Comparison of ENCODE assay signal across 8 cellular contexts in the genomic region with DNA sequence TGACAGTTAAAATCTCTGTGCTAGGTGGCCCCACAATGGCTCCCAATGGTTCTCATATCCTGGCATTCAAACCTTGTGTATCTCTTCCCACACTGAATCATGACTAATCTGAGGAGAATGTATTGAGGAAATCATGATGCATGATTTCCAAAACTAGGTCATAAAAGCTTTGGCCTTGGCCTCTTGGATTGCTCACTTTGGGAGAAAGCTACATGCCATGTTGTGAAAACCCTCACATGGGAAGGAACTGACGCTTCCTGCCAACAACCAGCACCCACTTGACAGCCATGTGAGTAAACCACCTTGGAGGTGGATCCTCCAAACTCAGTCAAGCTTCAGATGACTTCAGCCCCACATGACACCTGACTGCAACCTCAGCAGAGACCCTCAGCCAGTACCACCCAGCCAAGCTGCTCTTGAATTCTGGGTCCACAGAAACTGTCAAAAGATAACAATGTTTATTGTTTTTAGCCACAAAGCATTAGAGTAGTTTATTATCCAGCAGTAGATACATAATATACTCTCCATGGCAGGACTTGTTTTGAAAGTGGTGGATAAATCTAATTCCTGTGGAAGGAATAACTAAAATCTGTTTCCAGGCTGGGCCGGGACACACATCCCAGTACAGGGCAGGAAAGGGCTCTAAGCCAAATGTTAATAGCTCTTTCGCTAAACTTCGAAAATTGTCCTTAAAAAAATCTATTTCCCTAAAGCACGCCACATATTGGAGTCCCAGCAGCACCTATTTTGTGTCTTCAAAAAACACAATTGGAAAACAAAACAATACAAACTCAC. TPM values are rescaled to one million over a fixed set of nuclear protein-coding genes. Genes with fewer than 3 reads are reported as not detected.
DNase-seq lines count a peak whose midpoint lies in the region; ATAC-seq, FAIRE-seq and TF ChIP-seq lines count a peak whose summit lies in the region.

No MANE protein-coding gene starts in this region.

- no peak overlapping the region for H2AFZ ChIP-seq in SK-N-SH (ENCODE audit: low read depth)

- H3K36me3 ChIP-seq in SK-N-SH (replicated peaks in 1 of 2; ENCODE audit: control insufficient read depth in 1 of 2, insufficient read depth in 2 of 2, low read length in 1 of 2) = peaks cover 0 to 2% of the 10 kb centered on the region in 2 experiments

- ATAC-seq in GM21825 (IDR thresholded peaks at IDR 0.05; ENCODE audit: unreplicated experiment) (no peak), GM18505 (IDR thresholded peaks at IDR 0.05; ENCODE audit: unreplicated experiment) (no peak), HG03025 (IDR thresholded peaks at IDR 0.05; ENCODE audit: low FRiP score, unreplicated experiment) (no peak)

- peak; percentile 28 for FAIRE-seq in GM12891 (lab: Jason Lieb, UNC)

- POLR2A ChIA-PET in SK-N-SH (lab: Yijun Ruan, JAX) = interaction anchor here (1.2 to 2.3 kb wide), 5 partner anchors 10 to 694 kb away, joined by 3 to 45 read pairs (median 12); a partner anchor contains a TSS

- H3K4me2 ChIP-seq in SK-N-SH = peak overlapping the region; percentile 74

- TF ChIP-seq CTCF in SK-N-SH (IDR thresholded peaks at IDR 0.05) (no peak), fibroblast of pulmonary artery (IDR thresholded peaks at IDR 0.05; ENCODE audit: low read length, missing control alignments) (no peak)

- peak overlapping the region in 1 of 2 experiments; percentile 82; a peak in 2 of 4 replicates for H3K27ac ChIP-seq in SK-N-SH (ENCODE audit: low read depth in 2 of 2, low read length in 1 of 2)

- WGBS in SK-N-SH (ENCODE audit: low lambda C conversion rate) = 86% methylated on average over 5 of the region's 5 CpGs

- no peaks in the 10 kb centered on the region for H3K9me2 ChIP-seq in SK-N-SH

- no peaks in the 10 kb centered on the region for H4K20me1 ChIP-seq in SK-N-SH (ENCODE audit: insufficient read depth)

- no peak overlapping the region for H3K4me3 ChIP-seq in SK-N-SH (ENCODE audit: low read depth in 2 of 2, low read length in 1 of 2)
- H3K4me3 ChIP-seq in fibroblast of pulmonary artery (replicated peaks; ENCODE audit: low read depth, low read length) = no peak overlapping the region

- TF ChIP-seq RAD21 in SK-N-SH (IDR thresholded peaks at IDR 0.05; ENCODE audit: low read length) = no peak

- no peak for DNase-seq in GM12891 (ENCODE audit: insufficient read length, low spot score)
- DNase-seq in SK-N-SH = no peak
- DNase-seq in fibroblast of pulmonary artery (ENCODE audit: low read depth) = peak; percentile 98
- peak; percentile 100 for DNase-seq in renal cortical epithelial cell (ENCODE audit: low read depth)
- DNase-seq in NCI-H187 (lab: John Stamatoyannopoulos, UW) = no peak

- TF ChIP-seq POLR2A in GM12891 (IDR thresholded peaks at IDR 0.05; ENCODE audit: low read depth, low read length) (no peak), GM18505 (IDR thresholded peaks at IDR 0.05; ENCODE audit: borderline replicate concordance, extremely low read depth, insufficient read depth, insufficient read length) (no peak)

- CTCF ChIA-PET in SK-N-SH (lab: Yijun Ruan, JAX) = interaction anchor here (1.1 to 3.0 kb wide), 11 partner anchors 9 to 178 kb away, joined by 3 to 14 read pairs (median 6); a partner anchor contains a TSS

- H3K4me1 ChIP-seq in SK-N-SH (ENCODE audit: control insufficient read depth in 1 of 2, insufficient read depth in 2 of 2, low read depth in 1 of 2, low read length in 1 of 2) = peaks cover 2 to 8% of the 10 kb centered on the region in 2 experiments

- H3K9me3 ChIP-seq in SK-N-SH = no peaks in the 10 kb centered on the region

- peak overlapping the region; percentile 70; the same call in 1 of the 2 replicates for H3K9ac ChIP-seq in SK-N-SH

- H3K79me2 ChIP-seq in SK-N-SH (ENCODE audit: insufficient read depth) = no peaks in the 10 kb centered on the region

- H3F3A ChIP-seq in SK-N-SH (replicated peaks; ENCODE audit: insufficient read depth) = peaks cover 5% of the 10 kb centered on the region

- no peak; a peak in 1 of 4 replicates for TF ChIP-seq EP300 in SK-N-SH (IDR thresholded peaks at IDR 0.05; ENCODE audit: borderline replicate concordance in 1 of 2, low read depth in 1 of 2, low read length in 1 of 2)

- no peaks in the 10 kb centered on the region for H3K27me3 ChIP-seq in SK-N-SH (ENCODE audit: insufficient read depth)

TF ChIP-seq in GM12891, 5 proteins besides CTCF, POLR2A, EP300 and RAD21:
- TF ChIP-seq SPI1 (IDR thresholded peaks at IDR 0.05; ENCODE audit: low read depth, low read length) (no peak), PAX5 (IDR thresholded peaks at IDR 0.05; ENCODE audit: insufficient read depth, low read length, severe bottlenecking) (no peak), POU2F2 (IDR thresholded peaks at IDR 0.05; ENCODE audit: low read depth, low read length) (no peak), TAF1 (IDR thresholded peaks at IDR 0.05; ENCODE audit: low read depth, low read length) (no peak), POLR2AphosphoS5 (IDR thresholded peaks at IDR 0.05; ENCODE audit: low read depth, low read length) (no peak)

TF ChIP-seq in SK-N-SH, 30 proteins besides CTCF, POLR2A, EP300 and RAD21:
- no peak for TF ChIP-seq NRF1 (IDR thresholded peaks at IDR 0.05; ENCODE audit: low read depth, low read length)
- TF ChIP-seq ELF1 (IDR thresholded peaks at IDR 0.05) = no peak
- peak; percentile 75 for TF ChIP-seq JUND (IDR thresholded peaks at IDR 0.05)
- TF ChIP-seq SMC3 (IDR thresholded peaks at IDR 0.05; ENCODE audit: low read depth, low read length) = no peak
- TF ChIP-seq, protein P1, sequence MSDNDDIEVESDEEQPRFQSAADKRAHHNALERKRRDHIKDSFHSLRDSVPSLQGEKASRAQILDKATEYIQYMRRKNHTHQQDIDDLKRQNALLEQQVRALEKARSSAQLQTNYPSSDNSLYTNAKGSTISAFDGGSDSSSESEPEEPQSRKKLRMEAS (IDR thresholded peaks at IDR 0.05; ENCODE audit: low read depth) = peak; percentile 79
- no peak for TF ChIP-seq CHD2 (IDR thresholded peaks at IDR 0.05; ENCODE audit: low read length, partially characterized antibody)
- TF ChIP-seq, protein P2, sequence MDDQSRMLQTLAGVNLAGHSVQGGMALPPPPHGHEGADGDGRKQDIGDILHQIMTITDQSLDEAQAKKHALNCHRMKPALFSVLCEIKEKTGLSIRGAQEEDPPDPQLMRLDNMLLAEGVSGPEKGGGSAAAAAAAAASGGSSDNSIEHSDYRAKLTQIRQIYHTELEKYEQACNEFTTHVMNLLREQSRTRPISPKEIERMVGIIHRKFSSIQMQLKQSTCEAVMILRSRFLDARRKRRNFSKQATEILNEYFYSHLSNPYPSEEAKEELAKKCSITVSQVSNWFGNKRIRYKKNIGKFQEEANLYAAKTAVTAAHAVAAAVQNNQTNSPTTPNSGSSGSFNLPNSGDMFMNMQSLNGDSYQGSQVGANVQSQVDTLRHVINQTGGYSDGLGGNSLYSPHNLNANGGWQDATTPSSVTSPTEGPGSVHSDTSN (IDR thresholded peaks at IDR 0.05) = peak; percentile 22; the same call in 1 of the 2 replicates
- no peak for TF ChIP-seq GABPA (IDR thresholded peaks at IDR 0.05; ENCODE audit: low read depth)
- no peak for TF ChIP-seq RCOR1 (IDR thresholded peaks at IDR 0.05; ENCODE audit: low read length)
- peak; percentile 57; the same call in 1 of the 2 replicates for TF ChIP-seq TEAD4 (IDR thresholded peaks at IDR 0.05; ENCODE audit: borderline replicate concordance, insufficient read depth)
- TF ChIP-seq EZH2phosphoT487 (IDR thresholded peaks at IDR 0.05; ENCODE audit: borderline replicate concordance, low read depth) = no peak
- TF ChIP-seq FOXM1 (IDR thresholded peaks at IDR 0.05; ENCODE audit: low read depth) = no peak
- TF ChIP-seq RXRA (IDR thresholded peaks at IDR 0.05; ENCODE audit: borderline replicate concordance, low read depth) = 0 out of 2 replicates have a peak, but pooled peaks have one; percentile 34
- TF ChIP-seq TCF12 (IDR thresholded peaks at IDR 0.05) = peak; percentile 40; the same call in 1 of the 2 replicates
- peak; percentile 84 for TF ChIP-seq FOSL2 (IDR thresholded peaks at IDR 0.05; ENCODE audit: borderline replicate concordance, low read depth)
- TF ChIP-seq GATA2 (CRISPR knock-in tag; IDR thresholded peaks at IDR 0.05) = no peak
- TF ChIP-seq, protein P3, sequence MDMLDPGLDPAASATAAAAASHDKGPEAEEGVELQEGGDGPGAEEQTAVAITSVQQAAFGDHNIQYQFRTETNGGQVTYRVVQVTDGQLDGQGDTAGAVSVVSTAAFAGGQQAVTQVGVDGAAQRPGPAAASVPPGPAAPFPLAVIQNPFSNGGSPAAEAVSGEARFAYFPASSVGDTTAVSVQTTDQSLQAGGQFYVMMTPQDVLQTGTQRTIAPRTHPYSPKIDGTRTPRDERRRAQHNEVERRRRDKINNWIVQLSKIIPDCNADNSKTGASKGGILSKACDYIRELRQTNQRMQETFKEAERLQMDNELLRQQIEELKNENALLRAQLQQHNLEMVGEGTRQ (IDR thresholded peaks at IDR 0.05; ENCODE audit: borderline replicate concordance, low read depth, low read length) = no peak
TF ChIP-seq in SK-N-SH: peak in this region for 7.

RNA-seq across cellular contexts. Expression of a gene that starts 1.0 kb away (rescaled TPM):
- 0.78 TPM for polyA plus RNA-seq in GM12891 (2012; ENCODE audit: low read depth, missing spikeins)
- polyA plus RNA-seq in SK-N-SH (2012; rRNA removed) = 2.0 and 2.5 TPM in 2 replicates
- 2.5 and 2.9 TPM in 2 replicates for polyA plus RNA-seq in SK-N-SH (2012; cell fraction: cytosol; rRNA removed)
- polyA plus RNA-seq in SK-N-SH (2012; cell fraction: nucleus; rRNA removed) = 2.1 and 3.0 TPM in 2 replicates
- total RNA-seq in renal cortical epithelial cell = 3.3 and 5.8 TPM in 2 replicates

RNA-seq across cellular contexts. Expression of a gene that starts 19.9 kb away (rescaled TPM):
- 6.3 TPM for polyA plus RNA-seq in GM12891 (2012; ENCODE audit: low read depth, missing spikeins)
- polyA plus RNA-seq in SK-N-SH (2012; rRNA removed) = 10.3 and 15.5 TPM in 2 replicates
- 10.1 and 10.9 TPM in 2 replicates for polyA plus RNA-seq in SK-N-SH (2012; cell fraction: cytosol; rRNA removed)
- polyA plus RNA-seq in SK-N-SH (2012; cell fraction: nucleus; rRNA removed) = 30.9 and 43.6 TPM in 2 replicates
- 9.9 and 21.0 TPM in 2 replicates for total RNA-seq in renal cortical epithelial cell

RNA-seq across cellular contexts. Expression of a gene that starts 27.9 kb away (rescaled TPM):
- polyA plus RNA-seq in GM12891 (2012; ENCODE audit: low read depth, missing spikeins) = 1.3 TPM
- polyA plus RNA-seq in SK-N-SH (2012; rRNA removed) = 1.6 and 2.4 TPM in 2 replicates
- 1.4 and 1.7 TPM in 2 replicates for polyA plus RNA-seq in SK-N-SH (2012; cell fraction: cytosol; rRNA removed)
- polyA plus RNA-seq in SK-N-SH (2012; cell fraction: nucleus; rRNA removed) = 2.2 and 3.3 TPM in 2 replicates
- total RNA-seq in renal cortical epithelial cell = 4.0 and 8.9 TPM in 2 replicates

RNA-seq across cellular contexts. Expression of a gene that starts 47.7 kb away (rescaled TPM):
- polyA plus RNA-seq in GM12891 (2012; ENCODE audit: low read depth, missing spikeins) = 2,008 TPM
- polyA plus RNA-seq in SK-N-SH (2012; rRNA removed) = 361 and 416 TPM in 2 replicates
- 518 and 606 TPM in 2 replicates for polyA plus RNA-seq in SK-N-SH (2012; cell fraction: cytosol; rRNA removed)
- polyA plus RNA-seq in SK-N-SH (2012; cell fraction: nucleus; rRNA removed) = 110 and 114 TPM in 2 replicates
- 347 and 384 TPM in 2 replicates for total RNA-seq in renal cortical epithelial cell

Comparison
In these comparisons a context has a peak if more than half of its experiments do, and no peak if none do; other contexts are left out.
1. DNase-seq: peak in fibroblast of pulmonary artery (single experiment) and renal cortical epithelial cell (single experiment); none in GM12891 (single experiment), SK-N-SH (single experiment) and NCI-H187 (0 of 2).